In the genomic region with DNA sequence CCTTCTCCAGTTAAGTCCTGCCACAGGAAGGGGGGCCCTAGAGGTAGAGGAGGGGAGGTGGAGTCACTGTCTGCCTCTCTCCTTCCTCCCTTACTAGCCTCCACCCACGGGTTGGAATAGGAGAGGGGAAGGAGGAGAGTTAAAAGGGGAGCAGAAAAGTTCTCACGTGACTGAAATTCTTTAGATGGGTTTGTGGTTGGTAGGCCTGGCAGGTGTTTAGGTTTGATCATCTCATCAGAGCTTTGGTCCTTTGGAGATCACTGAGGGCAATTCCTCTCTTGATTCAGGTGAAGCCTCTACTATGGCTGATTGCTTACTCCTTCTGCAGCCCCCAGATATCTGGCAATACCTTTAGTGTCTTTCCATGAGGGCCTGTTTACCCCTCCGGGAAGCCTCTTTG, we compare ENCODE assay signal across 23 cellular contexts.
"Had no signal": no experiment of that assay in that cellular context is flagged by ENCODE, and none has a peak within 500 bp of the region (broad histone marks: within the 10 kb centered on the region; RNA-seq: fewer than 3 reads in every experiment).

No MANE protein-coding gene starts in this region.

- H3K36me3 ChIP-seq: MG63, SJSA1 had no signal

- H3K27ac ChIP-seq: HL-60, SJSA1, SK-N-MC had no signal

- H3K4me1 Mint-ChIP-seq: IgD-negative memory B cell had no signal

- DNase-seq: Karpas-422, KG1, MG63, NCI-H1092 treated with DMSO at 0.1 percent for 48 hours, NCI-H1436, NCI-H187, NCI-H2029, NCI-H2081 treated with DMSO at 0.1 percent for 48 hours, NCI-H2171 treated with DMSO at 0.1 percent for 48 hours, NCI-H345, NCI-H446 treated with DMSO at 0.1 percent for 48 hours, NCI-H510A treated with DMSO at 0.1 percent for 48 hours, NCI-H526, Right ventricle myocardium superior, RPMI8226, SIG-M5, T-cell had no signal

- H3K27me3 ChIP-seq: SJSA1 had no signal

- H3K4me3 Mint-ChIP-seq: IgD-negative memory B cell, T-cell had no signal

- H3K9me3 Mint-ChIP-seq: IgD-negative memory B cell, T-cell had no signal

- H3K4me1 ChIP-seq: SJSA1 had no signal

- H3K4me3 ChIP-seq: MG63, SJSA1, SK-N-MC had no signal

- H3K9me3 ChIP-seq: SJSA1 had no signal

- FAIRE-seq: HTR-8/SVneo, RCC 7860 had no signal

- H3K36me3 Mint-ChIP-seq: IgD-negative memory B cell, T-cell had no signal

- ATAC-seq: T-cell had no signal

- H3K27ac Mint-ChIP-seq: IgD-negative memory B cell, T-cell had no signal
